ENCODE assay signal across 12 cellular contexts in the genomic region with DNA sequence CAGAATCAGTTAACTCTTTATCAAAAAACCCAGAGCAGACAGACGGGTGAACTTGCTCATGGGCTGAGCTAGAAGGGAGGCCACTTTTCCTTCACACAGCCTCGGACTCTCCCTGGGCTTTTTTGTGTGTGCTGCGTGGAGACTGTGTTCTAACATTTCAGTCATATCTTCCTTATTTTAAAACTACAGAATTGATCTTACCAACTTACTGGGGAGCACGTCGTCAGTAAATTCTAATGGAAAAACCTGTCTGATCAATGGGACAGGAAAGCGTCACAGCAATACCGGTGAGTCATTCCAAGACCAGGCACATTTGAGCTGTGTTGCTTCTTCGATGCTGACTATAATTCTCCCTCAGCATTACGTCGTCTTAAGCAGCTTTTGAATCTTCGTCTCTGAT.
DNase-seq lines count a peak whose midpoint lies in the region; ATAC-seq and TF ChIP-seq lines count a peak whose summit lies in the region.
"Had no signal": no experiment of that assay in that cellular context is flagged by ENCODE, and none has a peak within 500 bp of the region (broad histone marks: within the 10 kb centered on the region; RNA-seq: fewer than 3 reads in every experiment).

No MANE protein-coding gene starts in this region.

- H3K4me1 Mint-ChIP-seq in activated naive CD4-positive, alpha-beta T cell treated with anti-CD3 and anti-CD28 coated beads for 36 hours (ENCODE audit: low read depth), result peaks cover 81% of the 10 kb centered on the region
- H3K4me1 Mint-ChIP-seq in memory B cell, result peaks cover 50% of the 10 kb centered on the region

- in situ Hi-C loops in HAP-1 (cut with MboI; ENCODE audit: low sequenced_read_pairs), result no loop called here

- intact Hi-C loops in activated naive CD4-positive, alpha-beta T cell treated with anti-CD3 and anti-CD28 coated beads for 36 hours (cut with micrococcal nuclease), result loop anchor here (1.0 to 5.0 kb wide), 16 partner anchors 10 to 653 kb away; a partner anchor contains a TSS
- intact Hi-C loops in uterus (cut with DNase I; ENCODE audit: low total_unique reads) (no loop called here), lower lobe of right lung (cut with DNase I) (no loop called here)

- no peaks in the 10 kb centered on the region for H3K9me3 Mint-ChIP-seq in activated naive CD4-positive, alpha-beta T cell treated with anti-CD3 and anti-CD28 coated beads for 36 hours
- no peaks in the 10 kb centered on the region for H3K9me3 Mint-ChIP-seq in memory B cell

- H3K27me3 ChIP-seq in uterus, result no peaks in the 10 kb centered on the region
- H3K27me3 ChIP-seq in HAP-1 (ENCODE audit: low read depth), result no peaks in the 10 kb centered on the region
- H3K27me3 ChIP-seq in lower lobe of right lung (ENCODE audit: low read depth), result no peaks in the 10 kb centered on the region

- no peak for ATAC-seq in memory B cell (ENCODE audit: low read depth)
- no peak for ATAC-seq in lower lobe of right lung

- no peak for TF ChIP-seq POLR2A in uterus (IDR thresholded peaks at IDR 0.05)

- H3K4me3 ChIP-seq in uterus (no peak overlapping the region), HAP-1 (no peak overlapping the region), lower lobe of right lung (no peak overlapping the region)

- no peaks in the 10 kb centered on the region for H3K9me3 ChIP-seq in uterus
- H3K9me3 ChIP-seq in HAP-1, result no peaks in the 10 kb centered on the region
- no peaks in the 10 kb centered on the region for H3K9me3 ChIP-seq in lower lobe of right lung

- no peak overlapping the region for H3K4me3 Mint-ChIP-seq in activated naive CD4-positive, alpha-beta T cell treated with anti-CD3 and anti-CD28 coated beads for 36 hours
- H3K4me3 Mint-ChIP-seq in memory B cell, result peak overlapping the region; percentile 4

- peaks cover 4% of the 10 kb centered on the region for H3K36me3 Mint-ChIP-seq in activated naive CD4-positive, alpha-beta T cell treated with anti-CD3 and anti-CD28 coated beads for 36 hours (ENCODE audit: low read depth)
- peaks cover 4% of the 10 kb centered on the region for H3K36me3 Mint-ChIP-seq in memory B cell

- H3K27me3 Mint-ChIP-seq in activated naive CD4-positive, alpha-beta T cell treated with anti-CD3 and anti-CD28 coated beads for 36 hours (ENCODE audit: low read depth), result no peaks in the 10 kb centered on the region
- H3K27me3 Mint-ChIP-seq in memory B cell, result no peaks in the 10 kb centered on the region

- H3K27ac Mint-ChIP-seq in activated naive CD4-positive, alpha-beta T cell treated with anti-CD3 and anti-CD28 coated beads for 36 hours, result peak overlapping the region; percentile 86
- H3K27ac Mint-ChIP-seq in memory B cell, result peak overlapping the region; percentile 82

- no peak for TF ChIP-seq CTCF in uterus (IDR thresholded peaks at IDR 0.05)
- TF ChIP-seq CTCF in lower lobe of right lung (IDR thresholded peaks at IDR 0.05), result no peak

- DNase-seq in stimulated activated CD4-positive, alpha-beta T cell treated with anti-CD3 and anti-CD28 coated beads, Interleukin-12 subunit alpha, Interleukin-12 subunit beta, amount 100 ng/mL, for 48 hours (ENCODE audit: low read depth in 2 of 3, low spot score in 1 of 3), result peak in 2 of 3 donors; percentile 34 to 47
- no peak for DNase-seq in stimulated activated CD4-positive, alpha-beta T cell treated with anti-CD3 and anti-CD28 coated beads, Interleukin-12 subunit alpha, Interleukin-12 subunit beta, amount 100 ng/mL, for 4 hours
- DNase-seq in activated naive CD4-positive, alpha-beta T cell treated with anti-CD3 and anti-CD28 coated beads for 36 hours, result peak; percentile 81
- DNase-seq in memory B cell (ENCODE audit: low spot score in 2 of 2), result no peak
- DNase-seq in uterus, result no peak
- no peak for DNase-seq in HAP-1 (ENCODE audit: low spot score in 2 of 2)
- DNase-seq in lower lobe of right lung, result no peak
- DNase-seq in NCI-H2029 treated with DMSO at 0.1 percent for 48 hours (lab: John Stamatoyannopoulos, UW), result no peak
- DNase-seq: kidney glomerular epithelial cell, NCI-H510A treated with DMSO at 0.1 percent for 48 hours, SHP77 had no signal

- H3K36me3 ChIP-seq in uterus (no peaks in the 10 kb centered on the region), HAP-1 (replicated peaks) (no peaks in the 10 kb centered on the region), lower lobe of right lung (no peaks in the 10 kb centered on the region)

- peak overlapping the region; percentile 35 to 79 for H3K27ac ChIP-seq in uterus
- no peak overlapping the region for H3K27ac ChIP-seq in lower lobe of right lung
- H3K27ac ChIP-seq: parathyroid adenoma had no signal

- CTCF ChIA-PET in activated naive CD4-positive, alpha-beta T cell treated with anti-CD3 and anti-CD28 coated beads for 36 hours (lab: Charles Lee), result interaction anchor here (0.9 to 2.3 kb wide), 4 partner anchors 15 to 656 kb away, joined by 3 to 11 read pairs (median 6); no protein-coding TSS in a partner anchor

- H3K4me1 ChIP-seq in uterus (peaks cover 0 to 25% of the 10 kb centered on the region in 2 donors), HAP-1 (peaks cover 47% of the 10 kb centered on the region), lower lobe of right lung (peaks cover 56% of the 10 kb centered on the region)
- H3K4me1 ChIP-seq: parathyroid adenoma had no signal

Comparison
In these comparisons a context has a peak if more than half of its experiments do, and no peak if none do; other contexts are left out.
1. DNase-seq: peak in stimulated activated CD4-positive, alpha-beta T cell treated with anti-CD3 and anti-CD28 coated beads, Interleukin-12 subunit alpha, Interleukin-12 subunit beta, amount 100 ng/mL, for 48 hours (2 of 3) and activated naive CD4-positive, alpha-beta T cell treated with anti-CD3 and anti-CD28 coated beads for 36 hours (single experiment); none in stimulated activated CD4-positive, alpha-beta T cell treated with anti-CD3 and anti-CD28 coated beads, Interleukin-12 subunit alpha, Interleukin-12 subunit beta, amount 100 ng/mL, for 4 hours (single experiment), memory B cell (0 of 2), uterus (0 of 2), HAP-1 (0 of 2), lower lobe of right lung (single experiment) and NCI-H2029 treated with DMSO at 0.1 percent for 48 hours (single experiment).